Comparison of ENCODE assay signal across 11 cellular contexts in the genomic region with DNA sequence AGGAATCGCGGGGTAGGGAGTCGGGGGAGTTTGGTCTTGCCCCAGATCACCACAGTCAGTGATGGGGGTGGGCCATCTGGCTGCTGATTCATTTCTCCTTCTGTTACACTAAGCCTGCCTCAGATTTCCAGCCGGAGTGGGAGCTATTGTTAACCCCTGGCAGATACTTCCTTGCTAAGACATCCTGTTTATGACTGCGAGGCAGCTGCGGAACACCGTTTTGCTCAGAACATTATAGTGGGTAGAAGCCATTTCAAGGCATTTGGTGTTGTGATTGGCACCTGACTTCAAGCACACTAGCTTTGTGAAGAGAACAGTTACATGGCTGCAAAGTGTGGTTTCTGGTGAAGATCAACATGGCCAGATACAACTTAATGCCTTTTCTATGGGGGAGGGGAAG.
DNase-seq lines count a peak whose midpoint lies in the region; ATAC-seq and TF ChIP-seq lines count a peak whose summit lies in the region.
"Had no signal": no experiment of that assay in that cellular context is flagged by ENCODE, and none has a peak within 500 bp of the region (broad histone marks: within the 10 kb centered on the region; RNA-seq: fewer than 3 reads in every experiment).

No MANE protein-coding gene starts in this region.

- peak overlapping the region; percentile 65 for H3K27ac ChIP-seq in right cardiac atrium (ENCODE audit: low read length)
- H3K27ac ChIP-seq: HL-60 had no signal

- peaks cover 6% of the 10 kb centered on the region for H3K4me1 ChIP-seq in right cardiac atrium (ENCODE audit: control insufficient read depth, insufficient read depth, low read length)
- H3K4me1 ChIP-seq: BE2C had no signal

- H3K27ac Mint-ChIP-seq in type B pancreatic cell, result peak overlapping the region; percentile 30

- no peaks in the 10 kb centered on the region for H3K27me3 ChIP-seq in right cardiac atrium (ENCODE audit: control insufficient read depth, insufficient read depth)
- H3K27me3 ChIP-seq: adrenal gland, BE2C had no signal

- no peak overlapping the region for H3K4me3 Mint-ChIP-seq in type B pancreatic cell

- peaks cover 52% of the 10 kb centered on the region for H3K36me3 Mint-ChIP-seq in type B pancreatic cell

- 43% methylated on average over 7 of the region's 7 CpGs for WGBS in right cardiac atrium

- DNase-seq in left cardiac atrium (peak; percentile 42), Right ventricle myocardium superior (no peak), right cardiac atrium (peak in 1 of 3 donors; percentile 57), type B pancreatic cell (ENCODE audit: extremely low spot score, unreplicated experiment) (no peak)
- peak; percentile 4 for DNase-seq in activated CD4-positive, alpha-beta T cell treated with anti-CD3 and anti-CD28 coated beads, Interleukin-2, amount 50 U/mL, for 1 hour
- DNase-seq: BE2C had no signal

- H3K9me3 Mint-ChIP-seq in type B pancreatic cell, result no peaks in the 10 kb centered on the region

- no peaks in the 10 kb centered on the region for H3K27me3 Mint-ChIP-seq in type B pancreatic cell

- peaks cover 23% of the 10 kb centered on the region for H3K4me1 Mint-ChIP-seq in type B pancreatic cell (ENCODE audit: unreplicated experiment)

- no peak overlapping the region for H3K4me3 ChIP-seq in right cardiac atrium (ENCODE audit: low read length)
- H3K4me3 ChIP-seq: adrenal gland had no signal

- H3K9me3 ChIP-seq in right cardiac atrium (ENCODE audit: control insufficient read depth, low read length), result no peaks in the 10 kb centered on the region
- H3K9me3 ChIP-seq: adrenal gland, BE2C had no signal

- TF ChIP-seq CTCF in type B pancreatic cell (conservative IDR thresholded peaks at IDR 0.05), result no peak

- peak in 1 of 2 donors; percentile 44 for ATAC-seq in left cardiac atrium
- ATAC-seq in Right ventricle myocardium superior (ENCODE audit: poor library complexity), result no peak
- peak; percentile 67 to 83 for ATAC-seq in right cardiac atrium
- ATAC-seq in HG02798 (IDR thresholded peaks at IDR 0.05; ENCODE audit: poor library complexity, unreplicated experiment), result no peak
- no peak for ATAC-seq in GM19452 (IDR thresholded peaks at IDR 0.05; ENCODE audit: unreplicated experiment)
- no peak for ATAC-seq in HG03571 (IDR thresholded peaks at IDR 0.05; ENCODE audit: unreplicated experiment)

- intact Hi-C loops in left cardiac atrium (cut with DNase I), result no loop called here
- intact Hi-C loops in Right ventricle myocardium superior (cut with DNase I), result no loop called here
- intact Hi-C loops in right cardiac atrium (cut with DNase I), result no loop called here

Comparison
In these comparisons a context has a peak if more than half of its experiments do, and no peak if none do; other contexts are left out.
1. ATAC-seq: peak in right cardiac atrium (2 of 2); none in Right ventricle myocardium superior (single experiment), HG02798 (single experiment), GM19452 (single experiment) and HG03571 (single experiment).
2. DNase-seq: peak in left cardiac atrium (single experiment) and activated CD4-positive, alpha-beta T cell treated with anti-CD3 and anti-CD28 coated beads, Interleukin-2, amount 50 U/mL, for 1 hour (single experiment); none in Right ventricle myocardium superior (single experiment) and type B pancreatic cell (single experiment).